In the genomic region with DNA sequence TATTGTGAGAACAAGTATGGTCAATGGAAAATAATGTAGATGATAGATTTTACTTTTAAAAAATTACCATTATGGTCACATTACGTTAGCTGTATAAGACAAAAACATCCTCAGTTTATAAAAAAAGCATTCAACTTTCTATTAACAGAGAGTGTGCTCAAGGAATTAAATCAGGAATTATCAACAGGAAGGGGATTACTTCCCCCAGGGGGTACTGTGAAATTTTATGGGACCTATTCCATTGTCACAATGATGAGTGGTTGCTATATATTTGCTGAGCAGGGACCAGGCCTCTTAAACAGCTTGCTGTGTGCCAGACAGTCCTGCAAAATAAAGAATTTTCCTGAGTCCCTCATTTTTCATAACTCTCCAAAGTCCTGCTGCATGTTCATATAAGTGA, we compare ENCODE assay signal across 37 cellular contexts.
"Had no signal": no experiment of that assay in that cellular context is flagged by ENCODE, and none has a peak within 500 bp of the region (broad histone marks: within the 10 kb centered on the region; RNA-seq: fewer than 3 reads in every experiment).

No MANE protein-coding gene starts in this region.

- H3K4me3 ChIP-seq: colonic mucosa, PC-9 had no signal

- DNase-seq: activated B cell treated with CpG ODN at 0.5 μM for 24 hours; activated CD4-positive, alpha-beta memory T cell treated with anti-CD3 and anti-CD28 coated beads, Interleukin-2, amount 10 ng/mL, durations not matched to agents 7 days and 5 days; activated CD4-positive, alpha-beta T cell treated with anti-CD3 and anti-CD28 coated beads for 48 hours; activated CD4-positive, CD25-positive, alpha-beta regulatory T cell treated with anti-CD3 and anti-CD28 coated beads, Interleukin-2, amount 50 U/mL, for 72 hours; activated CD8-positive, alpha-beta memory T cell treated with anti-CD3 and anti-CD28 coated beads for 24 hours; activated CD8-positive, alpha-beta memory T cell treated with anti-CD3 and anti-CD28 coated beads, Interleukin-2, amount 10 ng/mL, durations not matched to agents 7 days and 5 days; activated CD8-positive, alpha-beta memory T cell treated with anti-CD3 and anti-CD28 coated beads, Interleukin-2, amount 50 U/mL, for 48 hours; activated effector memory CD4-positive, alpha-beta T cell treated with anti-CD3 and anti-CD28 coated beads, Interleukin-2, amount 50 U/mL, for 16 hours; activated naive CD4-positive, alpha-beta T cell; activated naive CD4-positive, alpha-beta T cell treated with anti-CD3 and anti-CD28 coated beads, Interleukin-2, amount 50 U/mL, for 16 hours; activated naive CD8-positive, alpha-beta T cell treated with anti-CD3 and anti-CD28 coated beads for 36 hours; activated T-cell treated with anti-CD3 and anti-CD28 coated beads, Interleukin-2, amount 50 U/mL, for 72 hours; amniotic stem cell; aorta; brain microvascular endothelial cell; central memory CD4-positive, alpha-beta T cell; colonic mucosa; Kasumi-1; KG1; MM.1S; MV-4-11; NCI-H1092; NCI-H187 treated with DMSO at 0.1 percent for 48 hours; NCI-H345; NCI-H510A; NCI-H526; NCI-H774; PC-9; SIG-M5; SW 1271; T-helper 1 cell; T-helper 2 cell; T-helper 9 cell had no signal

- H3K9me3 ChIP-seq: colonic mucosa had no signal

- ATAC-seq: activated CD8-positive, alpha-beta memory T cell treated with anti-CD3 and anti-CD28 coated beads, Interleukin-2, amount 10 ng/mL, durations not matched to agents 7 days and 5 days; activated T-cell treated with anti-CD3 and anti-CD28 coated beads, Interleukin-2, amount 50 U/mL, for 72 hours; activated T-helper 17 cell treated with anti-CD3 and anti-CD28 coated beads, Interleukin-2, amount 50 U/mL, for 72 hours; Right ventricle myocardium inferior had no signal

- H3K36me3 ChIP-seq: brain microvascular endothelial cell, colonic mucosa had no signal

- H3K27me3 ChIP-seq: brain microvascular endothelial cell, colonic mucosa had no signal

- H3K27ac ChIP-seq: brain microvascular endothelial cell, colonic mucosa, PC-9, RWPE1, VCaP had no signal

- H3K4me1 ChIP-seq: colonic mucosa had no signal
